8 cellular contexts compared by ENCODE assay signal in the genomic region with DNA sequence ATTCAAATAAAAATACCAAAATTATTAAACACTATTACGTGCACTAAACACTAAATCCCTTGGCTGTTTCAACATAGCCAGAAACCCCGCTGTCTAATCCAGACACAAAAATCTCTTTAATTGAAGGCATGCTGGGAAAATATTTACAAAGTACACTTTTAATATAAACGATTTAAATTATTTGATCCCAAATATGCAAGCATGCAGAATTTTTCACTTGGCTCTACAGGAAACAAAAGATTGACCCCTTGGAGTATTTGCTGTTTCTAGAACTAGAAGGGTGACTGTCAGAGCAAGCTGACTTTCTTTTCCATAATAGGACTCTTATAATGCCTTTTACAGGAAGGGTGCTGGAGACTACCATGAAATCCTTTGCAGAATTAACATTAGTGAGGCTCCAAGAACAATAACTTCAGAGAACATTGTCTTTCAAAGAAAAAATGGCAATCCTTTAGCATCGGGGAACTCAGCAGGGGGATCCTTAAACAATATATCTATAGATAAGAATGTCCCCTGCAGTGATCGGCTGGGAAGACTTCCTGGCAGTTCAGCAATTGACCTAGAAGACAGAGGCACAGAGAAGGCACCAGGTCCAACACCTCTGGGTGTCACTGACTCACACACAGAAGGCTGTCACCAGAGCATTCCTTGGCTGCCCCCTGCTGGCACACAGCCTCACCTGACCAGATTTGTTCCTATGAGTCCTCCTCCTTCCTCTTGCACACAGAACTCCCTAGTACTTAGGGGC. TPM values are rescaled to one million over a fixed set of nuclear protein-coding genes. Genes with fewer than 3 reads are reported as not detected.
DNase-seq lines count a peak whose midpoint lies in the region; ATAC-seq and TF ChIP-seq lines count a peak whose summit lies in the region.

No MANE protein-coding gene starts in this region.

- H3K9me3 ChIP-seq in IMR-90 (ENCODE audit: control insufficient read depth, insufficient read depth, low read length) (no peaks in the 10 kb centered on the region), SJCRH30 (replicated peaks) (no peaks in the 10 kb centered on the region), right cardiac atrium (ENCODE audit: control insufficient read depth, low read length) (no peaks in the 10 kb centered on the region)

- peak; percentile 52 for TF ChIP-seq CTCF in IMR-90 (conservative IDR thresholded peaks at IDR 0.05; ENCODE audit: low read depth, low read length)

- H2AK9ac ChIP-seq in IMR-90 (replicated peaks; ENCODE audit: low read depth, low read length, poor library complexity), result no peak overlapping the region

- dilution Hi-C loops in IMR-90 (cut with HindIII; ENCODE audit: low sequenced_read_pairs, unreplicated experiment), result no loop called here

- H3K9ac ChIP-seq in IMR-90 (ENCODE audit: low read depth, low read length), result no peak overlapping the region

- H3K56ac ChIP-seq in IMR-90 (ENCODE audit: extremely low read depth, insufficient read depth, low read length), result no peak overlapping the region

- no peak overlapping the region for H3K18ac ChIP-seq in IMR-90 (ENCODE audit: low read depth, low read length)

- H2AFZ ChIP-seq in IMR-90 (replicated peaks; ENCODE audit: low read length, poor library complexity), result no peak overlapping the region

- H3K27me3 ChIP-seq in IMR-90 (ENCODE audit: control insufficient read depth, insufficient read depth, low read length), result no peaks in the 10 kb centered on the region
- H3K27me3 ChIP-seq in SJCRH30, result no peaks in the 10 kb centered on the region
- no peaks in the 10 kb centered on the region for H3K27me3 ChIP-seq in right cardiac atrium (ENCODE audit: control insufficient read depth, insufficient read depth)

- peaks cover 24% of the 10 kb centered on the region for H3K36me3 ChIP-seq in IMR-90 (ENCODE audit: control insufficient read depth, insufficient read depth, low read length)
- peaks cover 10% of the 10 kb centered on the region; the same call in 1 of the 2 replicates for H3K36me3 ChIP-seq in SJCRH30

- H2BK5ac ChIP-seq in IMR-90 (ENCODE audit: low read depth, low read length, poor library complexity, severe bottlenecking), result no peak overlapping the region

- intact Hi-C loops in IMR-90 (cut with micrococcal nuclease) (loop anchor here (1.0 to 10.0 kb wide), 2 partner anchors 183 to 564 kb away; no protein-coding TSS in a partner anchor), right cardiac atrium (cut with DNase I) (loop anchor here in 1 of 4 donors (5.0 kb wide), 1 partner anchor 182 kb away; no protein-coding TSS in a partner anchor)

- no TSS peak for BruUV-seq in IMR-90 (replicated peaks; lab: Mats Ljungman, UMichigan)

- TF ChIP-seq POLR2A in IMR-90 (IDR thresholded peaks at IDR 0.05; ENCODE audit: low read depth, low read length), result no peak

- no peak overlapping the region for H2BK120ac ChIP-seq in IMR-90 (ENCODE audit: low read depth, low read length)

- peak; percentile 62 for DNase-seq in GM03348 (ENCODE audit: low spot score)
- DNase-seq in IMR-90, result peak; percentile 37
- peak; percentile 44 to 78 for DNase-seq in SJCRH30
- DNase-seq in activated naive CD4-positive, alpha-beta T cell treated with anti-CD3 and anti-CD28 coated beads, Interleukin-2, amount 50 U/mL, for 16 hours, result peak; percentile 77
- DNase-seq in right cardiac atrium, result peak; percentile 68 to 90 (median 89)
- DNase-seq in skeletal muscle cell (ENCODE audit: low read depth), result peak; percentile 4
- DNase-seq in amniotic stem cell (lab: John Stamatoyannopoulos, UW), result no peak

- no peak overlapping the region for H4K91ac ChIP-seq in IMR-90 (ENCODE audit: insufficient read depth, low read depth, low read length)

- H2BK15ac ChIP-seq in IMR-90 (ENCODE audit: low read depth, low read length), result no peak overlapping the region

- no peak overlapping the region for H3K27ac ChIP-seq in IMR-90 (ENCODE audit: insufficient read depth, low read length)
- no peak overlapping the region for H3K27ac ChIP-seq in SJCRH30
- H3K27ac ChIP-seq in right cardiac atrium (ENCODE audit: low read length), result peak overlapping the region; percentile 39

- H3K4me3 ChIP-seq in IMR-90 (ENCODE audit: insufficient read depth, low read depth, low read length), result no peak overlapping the region
- no peak overlapping the region for H3K4me3 ChIP-seq in SJCRH30
- no peak overlapping the region for H3K4me3 ChIP-seq in right cardiac atrium (ENCODE audit: low read length)
- H3K4me3 ChIP-seq in skeletal muscle cell (ENCODE audit: low read depth, low read length), result no peak overlapping the region

- H3K14ac ChIP-seq in IMR-90 (replicated peaks; ENCODE audit: low read depth, low read length), result no peak overlapping the region

- 100% methylated on average over 1 of the region's 5 CpGs; no CpG with 5 or more reads in 1 of the 2 experiments for WGBS in IMR-90 (ENCODE audit: extremely low coverage in 2 of 2, insufficient read length in 1 of 2), 2 experiments
- 66% methylated on average over 5 of the region's 5 CpGs for WGBS in right cardiac atrium

- H3K4me1 ChIP-seq in IMR-90 (ENCODE audit: control insufficient read depth, insufficient read depth, low read length) (no peaks in the 10 kb centered on the region), SJCRH30 (no peaks in the 10 kb centered on the region), right cardiac atrium (ENCODE audit: control insufficient read depth, insufficient read depth, low read length) (peaks cover 2% of the 10 kb centered on the region)

- no peak overlapping the region for H4K5ac ChIP-seq in IMR-90 (ENCODE audit: low read depth, low read length)

- no peak overlapping the region for H3K4me2 ChIP-seq in IMR-90 (ENCODE audit: low read depth, low read length)

- no peak overlapping the region for H3K4ac ChIP-seq in IMR-90 (ENCODE audit: low read depth, low read length)

- POLR2A ChIA-PET in IMR-90 (lab: Charles Lee; ENCODE audit: unreplicated experiment), result no interaction called here

- in situ Hi-C loops in IMR-90 (cut with MboI; ENCODE audit: low sequenced_read_pairs), result loop anchor here (10.0 kb wide), 1 partner anchor 174 kb away; no protein-coding TSS in a partner anchor

- no peak overlapping the region for H2AK5ac ChIP-seq in IMR-90 (ENCODE audit: low read depth, low read length)

- no peak overlapping the region for H3K23ac ChIP-seq in IMR-90 (ENCODE audit: low read depth, low read length)

- H3K9me1 ChIP-seq in IMR-90 (ENCODE audit: insufficient read depth, low read length), result no peaks in the 10 kb centered on the region; the same call in 1 of the 2 replicates

- peak; percentile 93 for ATAC-seq in GM21717 (IDR thresholded peaks at IDR 0.05; ENCODE audit: unreplicated experiment)
- peak; percentile 72 for ATAC-seq in IMR-90 (ENCODE audit: low read depth)
- ATAC-seq in right cardiac atrium, result peak; percentile 84 to 86

- peak; percentile 47 for TF ChIP-seq RAD21 in IMR-90 (IDR thresholded peaks at IDR 0.05; ENCODE audit: low read length)

- CTCF ChIA-PET in IMR-90 (lab: Yijun Ruan, JAX), result interaction anchor here (1.0 to 1.3 kb wide), 3 partner anchors 9 to 187 kb away, joined by 3 to 5 read pairs (median 3); no protein-coding TSS in a partner anchor

- no peaks in the 10 kb centered on the region for H4K20me1 ChIP-seq in IMR-90 (ENCODE audit: insufficient read depth, low read length)

- no peak overlapping the region for H4K8ac ChIP-seq in IMR-90 (ENCODE audit: low read depth in 2 of 2, low read length in 2 of 2)

- H3K79me1 ChIP-seq in IMR-90 (ENCODE audit: low read depth in 1 of 2, low read length in 2 of 2), result peaks cover 0 to 8% of the 10 kb centered on the region in 2 experiments; a peak in 2 of 4 replicates

- H2BK20ac ChIP-seq in IMR-90 (ENCODE audit: low read depth, low read length), result no peak overlapping the region

TF ChIP-seq in IMR-90, 13 proteins besides CTCF, POLR2A, EP300 and RAD21:
- peak; percentile 46; the same call in 1 of the 2 replicates for TF ChIP-seq MAFK (IDR thresholded peaks at IDR 0.05; ENCODE audit: low read depth, low read length)
- peak; percentile 62; the same call in 1 of the 2 replicates for TF ChIP-seq BHLHE40 (IDR thresholded peaks at IDR 0.05; ENCODE audit: low read depth, low read length)
- peak; percentile 52; the same call in 1 of the 2 replicates for TF ChIP-seq SMC3 (IDR thresholded peaks at IDR 0.05; ENCODE audit: low read depth, low read length)
- TF ChIP-seq FOS (IDR thresholded peaks at IDR 0.05; ENCODE audit: low read depth, low read length), result no peak
TF ChIP-seq in IMR-90: peak in this region for 3.

RNA-seq across cellular contexts. Expression of a gene that starts 55.8 kb away (rescaled TPM):
- total RNA-seq in IMR-90 (2012; rRNA removed), result not detected in 2 replicates
- polyA plus RNA-seq in IMR-90 (2012; rRNA removed), result not detected in 2 replicates
- not detected in 2 replicates for polyA plus RNA-seq in IMR-90 (2012; cell fraction: cytosol; rRNA removed)
- not detected in 2 replicates for polyA plus RNA-seq in IMR-90 (2012; cell fraction: nucleus; rRNA removed; ENCODE audit: low replicate concordance)
- total RNA-seq in SJCRH30 (2014; rRNA removed; shearing (Covaris generic)), result 10.5 and 16.0 TPM in 2 replicates
- total RNA-seq in right cardiac atrium, result not detected
- polyA plus RNA-seq in right cardiac atrium, result not detected
